Comparison of ENCODE assay signal across 1 cellular context in the genomic region with DNA sequence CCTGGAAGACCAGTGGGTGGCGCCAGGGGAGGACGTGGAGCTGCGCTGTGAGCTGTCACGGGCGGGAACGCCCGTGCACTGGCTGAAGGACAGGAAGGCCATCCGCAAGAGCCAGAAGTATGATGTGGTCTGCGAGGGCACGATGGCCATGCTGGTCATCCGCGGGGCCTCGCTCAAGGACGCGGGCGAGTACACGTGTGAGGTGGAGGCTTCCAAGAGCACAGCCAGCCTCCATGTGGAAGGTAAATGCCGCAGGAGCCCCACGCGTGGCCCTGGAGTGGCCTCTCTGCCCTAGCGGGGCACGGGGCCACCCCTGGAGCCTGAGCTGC.
TF ChIP-seq lines count a peak whose summit lies in the region.

No MANE protein-coding gene starts in this region.

TF ChIP-seq in HepG2, 621 proteins besides CTCF, POLR2A, EP300 and RAD21 (continued from another document):
- TF ChIP-seq, protein P1, sequence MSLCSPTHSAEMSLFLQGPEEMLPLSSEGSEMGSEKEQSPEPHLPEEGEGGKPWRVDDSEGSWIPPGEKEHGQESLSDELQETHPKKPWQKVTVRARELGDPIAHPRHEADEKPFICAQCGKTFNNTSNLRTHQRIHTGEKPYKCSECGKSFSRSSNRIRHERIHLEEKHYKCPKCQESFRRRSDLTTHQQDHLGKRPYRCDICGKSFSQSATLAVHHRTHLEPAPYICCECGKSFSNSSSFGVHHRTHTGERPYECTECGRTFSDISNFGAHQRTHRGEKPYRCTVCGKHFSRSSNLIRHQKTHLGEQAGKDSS (CRISPR knock-in tag; IDR thresholded peaks at IDR 0.05; ENCODE audit: borderline replicate concordance, low read depth) = no peak
- TF ChIP-seq, protein P2, sequence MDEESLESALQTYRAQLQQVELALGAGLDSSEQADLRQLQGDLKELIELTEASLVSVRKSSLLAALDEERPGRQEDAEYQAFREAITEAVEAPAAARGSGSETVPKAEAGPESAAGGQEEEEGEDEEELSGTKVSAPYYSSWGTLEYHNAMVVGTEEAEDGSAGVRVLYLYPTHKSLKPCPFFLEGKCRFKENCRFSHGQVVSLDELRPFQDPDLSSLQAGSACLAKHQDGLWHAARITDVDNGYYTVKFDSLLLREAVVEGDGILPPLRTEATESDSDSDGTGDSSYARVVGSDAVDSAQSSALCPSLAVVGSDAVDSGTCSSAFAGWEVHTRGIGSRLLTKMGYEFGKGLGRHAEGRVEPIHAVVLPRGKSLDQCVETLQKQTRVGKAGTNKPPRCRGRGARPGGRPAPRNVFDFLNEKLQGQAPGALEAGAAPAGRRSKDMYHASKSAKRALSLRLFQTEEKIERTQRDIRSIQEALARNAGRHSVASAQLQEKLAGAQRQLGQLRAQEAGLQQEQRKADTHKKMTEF (CRISPR knock-in tag; IDR thresholded peaks at IDR 0.05) = no peak
- TF ChIP-seq BORCS8-MEF2B (CRISPR knock-in tag; IDR thresholded peaks at IDR 0.05) (no peak), ZNF33B (CRISPR knock-in tag; IDR thresholded peaks at IDR 0.05) (no peak), ATF1 (CRISPR knock-in tag; IDR thresholded peaks at IDR 0.05) (no peak), KDM1A (CRISPR knock-in tag; IDR thresholded peaks at IDR 0.05) (no peak), ETV5 (CRISPR knock-in tag; IDR thresholded peaks at IDR 0.05; ENCODE audit: borderline replicate concordance) (no peak), SMARCE1 (IDR thresholded peaks at IDR 0.05; ENCODE audit: borderline replicate concordance) (no peak)
- TF ChIP-seq, protein P3, sequence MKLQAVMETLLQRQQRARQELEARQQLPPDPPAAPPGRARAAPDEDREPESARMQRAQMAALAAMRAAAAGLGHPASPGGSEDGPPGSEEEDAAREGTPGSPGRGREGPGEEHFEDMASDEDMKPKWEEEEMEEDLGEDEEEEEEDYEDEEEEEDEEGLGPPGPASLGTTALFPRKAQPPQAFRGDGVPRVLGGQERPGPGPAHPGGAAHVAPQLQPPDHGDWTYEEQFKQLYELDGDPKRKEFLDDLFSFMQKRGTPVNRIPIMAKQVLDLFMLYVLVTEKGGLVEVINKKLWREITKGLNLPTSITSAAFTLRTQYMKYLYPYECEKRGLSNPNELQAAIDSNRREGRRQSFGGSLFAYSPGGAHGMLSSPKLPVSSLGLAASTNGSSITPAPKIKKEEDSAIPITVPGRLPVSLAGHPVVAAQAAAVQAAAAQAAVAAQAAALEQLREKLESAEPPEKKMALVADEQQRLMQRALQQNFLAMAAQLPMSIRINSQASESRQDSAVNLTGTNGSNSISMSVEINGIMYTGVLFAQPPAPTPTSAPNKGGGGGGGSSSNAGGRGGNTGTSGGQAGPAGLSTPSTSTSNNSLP (IDR thresholded peaks at IDR 0.05; ENCODE audit: low read depth, low read length) = no peak
- TF ChIP-seq, protein P4, sequence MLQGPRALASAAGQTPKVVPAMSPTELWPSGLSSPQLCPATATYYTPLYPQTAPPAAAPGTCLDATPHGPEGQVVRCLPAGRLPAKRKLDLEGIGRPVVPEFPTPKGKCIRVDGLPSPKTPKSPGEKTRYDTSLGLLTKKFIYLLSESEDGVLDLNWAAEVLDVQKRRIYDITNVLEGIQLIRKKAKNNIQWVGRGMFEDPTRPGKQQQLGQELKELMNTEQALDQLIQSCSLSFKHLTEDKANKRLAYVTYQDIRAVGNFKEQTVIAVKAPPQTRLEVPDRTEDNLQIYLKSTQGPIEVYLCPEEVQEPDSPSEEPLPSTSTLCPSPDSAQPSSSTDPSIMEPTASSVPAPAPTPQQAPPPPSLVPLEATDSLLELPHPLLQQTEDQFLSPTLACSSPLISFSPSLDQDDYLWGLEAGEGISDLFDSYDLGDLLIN (CRISPR knock-in tag; IDR thresholded peaks at IDR 0.05; ENCODE audit: borderline replicate concordance) = no peak
- TF ChIP-seq, protein P5, sequence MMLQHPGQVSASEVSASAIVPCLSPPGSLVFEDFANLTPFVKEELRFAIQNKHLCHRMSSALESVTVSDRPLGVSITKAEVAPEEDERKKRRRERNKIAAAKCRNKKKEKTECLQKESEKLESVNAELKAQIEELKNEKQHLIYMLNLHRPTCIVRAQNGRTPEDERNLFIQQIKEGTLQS (CRISPR knock-in tag; IDR thresholded peaks at IDR 0.05) = no peak
